Comparison of ENCODE assay signal across 8 cellular contexts in genomic region chr6:16758163-16758975, GRCh38. TPM values are rescaled to one million over a fixed set of nuclear protein-coding genes. Genes with fewer than 3 reads are reported as not detected.
DNase-seq lines count a peak whose midpoint lies in the region; ATAC-seq and TF ChIP-seq lines count a peak whose summit lies in the region.

No MANE protein-coding gene starts in this region.

- DNase-seq in BJ (ENCODE audit: low read depth) (no peak), omental fat pad (ENCODE audit: low spot score) (no peak), GDM1 (lab: John Stamatoyannopoulos, UW) (no peak), mesenteric fat pad (ENCODE audit: low spot score) (no peak)
- no peak for DNase-seq in stimulated activated naive CD8-positive, alpha-beta T cell treated with anti-CD3 and anti-CD28 coated beads, Interleukin-15, amount 100 ng/mL, for 72 hours

- H3K4me3 ChIP-seq in BJ (ENCODE audit: low read depth, low read length), result peak overlapping the region; percentile 88
- peak overlapping the region; percentile 87 for H3K4me3 ChIP-seq in HUES64 (ENCODE audit: low read length)
- peak overlapping the region; percentile 10 for H3K4me3 ChIP-seq in iPS-18c (ENCODE audit: insufficient read depth, low read depth, low read length)

- H3K9ac ChIP-seq in HUES64 (ENCODE audit: low read depth, low read length), result no peak overlapping the region

- H3K36me3 Mint-ChIP-seq in activated T-helper 17 cell treated with anti-CD3 and anti-CD28 coated beads, Interleukin-2, amount 50 U/mL, for 72 hours (ENCODE audit: low read depth), result peaks cover 87% of the 10 kb centered on the region

- 25% methylated on average over 9 of the region's 9 CpGs for WGBS in HUES64

- no peaks in the 10 kb centered on the region for H3K27me3 ChIP-seq in BJ (ENCODE audit: control insufficient read depth, insufficient read depth, low read length)
- H3K27me3 ChIP-seq in HUES64 (ENCODE audit: insufficient read depth, low read length), result peaks cover 24% of the 10 kb centered on the region

- peak overlapping the region; percentile 5 for H3K27ac Mint-ChIP-seq in activated T-helper 17 cell treated with anti-CD3 and anti-CD28 coated beads, Interleukin-2, amount 50 U/mL, for 72 hours
- H3K27ac Mint-ChIP-seq in stimulated activated naive CD8-positive, alpha-beta T cell treated with anti-CD3 and anti-CD28 coated beads, Interleukin-15, amount 100 ng/mL, for 72 hours, result peak overlapping the region in 1 of 2 donors; percentile 57

- peaks cover 34% of the 10 kb centered on the region for H3K4me1 Mint-ChIP-seq in activated T-helper 17 cell treated with anti-CD3 and anti-CD28 coated beads, Interleukin-2, amount 50 U/mL, for 72 hours
- peaks cover 53% of the 10 kb centered on the region for H3K4me1 Mint-ChIP-seq in stimulated activated naive CD8-positive, alpha-beta T cell treated with anti-CD3 and anti-CD28 coated beads, Interleukin-15, amount 100 ng/mL, for 72 hours

- H3K4me3 Mint-ChIP-seq in activated T-helper 17 cell treated with anti-CD3 and anti-CD28 coated beads, Interleukin-2, amount 50 U/mL, for 72 hours, result peak overlapping the region; percentile 96
- peak overlapping the region; percentile 88 to 99 for H3K4me3 Mint-ChIP-seq in stimulated activated naive CD8-positive, alpha-beta T cell treated with anti-CD3 and anti-CD28 coated beads, Interleukin-15, amount 100 ng/mL, for 72 hours

- no peak for ATAC-seq in activated T-helper 17 cell treated with anti-CD3 and anti-CD28 coated beads, Interleukin-2, amount 50 U/mL, for 72 hours (replicated peaks)
- ATAC-seq in stimulated activated naive CD8-positive, alpha-beta T cell treated with anti-CD3 and anti-CD28 coated beads, Interleukin-15, amount 100 ng/mL, for 72 hours, result no peak
- no peak for ATAC-seq in omental fat pad (ENCODE audit: low FRiP score)

- no peaks in the 10 kb centered on the region for H3K27me3 Mint-ChIP-seq in activated T-helper 17 cell treated with anti-CD3 and anti-CD28 coated beads, Interleukin-2, amount 50 U/mL, for 72 hours
- H3K27me3 Mint-ChIP-seq in stimulated activated naive CD8-positive, alpha-beta T cell treated with anti-CD3 and anti-CD28 coated beads, Interleukin-15, amount 100 ng/mL, for 72 hours, result no peaks in the 10 kb centered on the region

- TF ChIP-seq CTCF in BJ (IDR thresholded peaks at IDR 0.05; ENCODE audit: insufficient read depth, low read depth, low read length), result no peak
- TF ChIP-seq CTCF in omental fat pad (IDR thresholded peaks at IDR 0.05), result no peak

- CTCF ChIA-PET in BJ (lab: Yijun Ruan, JAX), result interaction anchor here (0.6 to 2.0 kb wide), 14 partner anchors 8 to 472 kb away, joined by 3 to 7 read pairs (median 3); no protein-coding TSS in a partner anchor

- H3K9me3 Mint-ChIP-seq in activated T-helper 17 cell treated with anti-CD3 and anti-CD28 coated beads, Interleukin-2, amount 50 U/mL, for 72 hours, result no peaks in the 10 kb centered on the region
- no peaks in the 10 kb centered on the region for H3K9me3 Mint-ChIP-seq in stimulated activated naive CD8-positive, alpha-beta T cell treated with anti-CD3 and anti-CD28 coated beads, Interleukin-15, amount 100 ng/mL, for 72 hours

- H3K27ac ChIP-seq in HUES64 (ENCODE audit: low read depth, low read length), result no peak overlapping the region; the same call in 1 of the 2 replicates

- H3K36me3 ChIP-seq in BJ (ENCODE audit: control insufficient read depth, insufficient read depth, low read length), result no peaks in the 10 kb centered on the region
- H3K36me3 ChIP-seq in HUES64 (ENCODE audit: insufficient read depth, low read length), result no peaks in the 10 kb centered on the region

- POLR2A ChIA-PET in BJ (lab: Charles Lee), result interaction anchor here (0.6 to 1.5 kb wide), 3 partner anchors 12 to 215 kb away, joined by 3 to 18 read pairs (median 4); no protein-coding TSS in a partner anchor

- H3K9me3 ChIP-seq in HUES64 (ENCODE audit: insufficient read depth, low read depth, low read length) (no peaks in the 10 kb centered on the region), iPS-18c (ENCODE audit: control insufficient read depth, insufficient read depth, low read length) (no peaks in the 10 kb centered on the region)

- peaks cover 16% of the 10 kb centered on the region for H3K4me1 ChIP-seq in HUES64 (ENCODE audit: insufficient read depth, low read length)

RNA-seq across cellular contexts. Expression of gene ATXN1, which starts 2.9 kb away (rescaled TPM):
- polyA plus RNA-seq in BJ (2011; rRNA removed), result 25.2 and 60.2 TPM in 2 replicates
- 57.5 and 62.3 TPM in 2 replicates for polyA minus RNA-seq in BJ (2011; rRNA and poly(A)+ RNA removed)
- polyA plus RNA-seq in HUES64 (2013, experiment 1 of 2), result 1.7 TPM
- 1.6 TPM for polyA plus RNA-seq in HUES64 (2013, experiment 2 of 2)
- total RNA-seq in activated T-helper 17 cell treated with anti-CD3 and anti-CD28 coated beads, Interleukin-2, amount 50 U/mL, for 72 hours, result 100 to 1,000 TPM in 1 of 2 donors, 10 to 100 TPM in 1; 41.0 to 115 TPM
- total RNA-seq in omental fat pad (10 to 100 TPM; 26.4 to 46.4 (median 36.1) TPM), mesenteric fat pad (36.0 TPM)

Comparison
In these comparisons a context has a peak if more than half of its experiments do, and no peak if none do; other contexts are left out.
1. H3K4me3 ChIP-seq: peak in every context shown above with its lines; median percentile 88 in BJ; 87 in HUES64; 10 in iPS-18c.